In genomic region chr6:160260283-160261119, GRCh38 we compare ENCODE assay signal across 24 cellular contexts. TPM values are rescaled to one million over a fixed set of nuclear protein-coding genes. Genes with fewer than 3 reads are reported as not detected.
DNase-seq lines count a peak whose midpoint lies in the region; ATAC-seq and TF ChIP-seq lines count a peak whose summit lies in the region.
"Had no signal": no experiment of that assay in that cellular context is flagged by ENCODE, and none has a peak within 500 bp of the region (broad histone marks: within the 10 kb centered on the region; RNA-seq: fewer than 3 reads in every experiment).

No MANE protein-coding gene starts in this region.

- ATAC-seq in GM18502 (IDR thresholded peaks at IDR 0.05; ENCODE audit: poor library complexity, unreplicated experiment) = peak; percentile 54
- peak; percentile 51 for ATAC-seq in GM21423 (IDR thresholded peaks at IDR 0.05; ENCODE audit: unreplicated experiment)
- no peak for ATAC-seq in activated CD4-positive, alpha-beta T cell treated with anti-CD3 and anti-CD28 coated beads for 36 hours
- ATAC-seq in HG02870 (IDR thresholded peaks at IDR 0.05; ENCODE audit: unreplicated experiment) = no peak
- ATAC-seq: right cardiac atrium had no signal

- no peaks in the 10 kb centered on the region for H3K27me3 ChIP-seq in PC-9 (ENCODE audit: insufficient read depth, low read depth)

- peak overlapping the region; percentile 40 for H3K4me2 ChIP-seq in PC-9

- peaks cover 6% of the 10 kb centered on the region; the same call in 1 of the 2 replicates for H3F3A ChIP-seq in PC-9 (ENCODE audit: insufficient read depth, low read depth)

- no peaks in the 10 kb centered on the region for H3K79me2 ChIP-seq in PC-9 (ENCODE audit: low read depth)

- H3K9me3 ChIP-seq in PC-9 (ENCODE audit: insufficient read depth, low read depth) = no peaks in the 10 kb centered on the region

- no peaks in the 10 kb centered on the region for H4K20me1 ChIP-seq in PC-9 (ENCODE audit: insufficient read depth)

- no peaks in the 10 kb centered on the region for H3K36me3 Mint-ChIP-seq in mesothelial cell of epicardium
- H3K36me3 Mint-ChIP-seq in activated CD4-positive, alpha-beta T cell treated with anti-CD3 and anti-CD28 coated beads for 36 hours (ENCODE audit: low read depth) = no peaks in the 10 kb centered on the region
- H3K36me3 Mint-ChIP-seq: activated naive CD4-positive, alpha-beta T cell treated with anti-CD3 and anti-CD28 coated beads, Interleukin-2, amount 50 U/mL, for 24 hours; CD8-positive, alpha-beta memory T cell; IgD-negative memory B cell; immature natural killer cell had no signal

- TF ChIP-seq CTCF in PC-9 (conservative IDR thresholded peaks at IDR 0.05) (no peak), mesothelial cell of epicardium (IDR thresholded peaks at IDR 0.05; ENCODE audit: unreplicated experiment) (no peak)

- H3K4me3 Mint-ChIP-seq in mesothelial cell of epicardium = no peak overlapping the region
- H3K4me3 Mint-ChIP-seq in activated CD4-positive, alpha-beta T cell treated with anti-CD3 and anti-CD28 coated beads for 36 hours = no peak overlapping the region
- H3K4me3 Mint-ChIP-seq: activated CD4-positive, alpha-beta T cell treated with anti-CD3 and anti-CD28 coated beads, Interleukin-2, amount 10 ng/mL, durations not matched to agents 24 days and 14 days; activated naive CD4-positive, alpha-beta T cell treated with anti-CD3 and anti-CD28 coated beads, Interleukin-2, amount 50 U/mL, for 24 hours; CD8-positive, alpha-beta memory T cell; dendritic cell treated with granulocyte-macrophage colony-stimulating factor and Interleukin-4, amounts not matched to agents 40 ng/mL and 50 ng/mL, for 4 days; IgD-negative memory B cell; immature natural killer cell had no signal

- H3K9me3 Mint-ChIP-seq in mesothelial cell of epicardium = no peaks in the 10 kb centered on the region
- H3K9me3 Mint-ChIP-seq in activated CD4-positive, alpha-beta T cell treated with anti-CD3 and anti-CD28 coated beads for 36 hours (ENCODE audit: low read depth) = no peaks in the 10 kb centered on the region
- H3K9me3 Mint-ChIP-seq: activated CD4-positive, alpha-beta T cell treated with anti-CD3 and anti-CD28 coated beads, Interleukin-2, amount 10 ng/mL, durations not matched to agents 24 days and 14 days; activated naive CD4-positive, alpha-beta T cell treated with anti-CD3 and anti-CD28 coated beads, Interleukin-2, amount 50 U/mL, for 24 hours; CD8-positive, alpha-beta memory T cell; dendritic cell treated with granulocyte-macrophage colony-stimulating factor and Interleukin-4, amounts not matched to agents 40 ng/mL and 50 ng/mL, for 4 days; IgD-negative memory B cell; immature natural killer cell had no signal

- no peaks in the 10 kb centered on the region for H3K36me3 ChIP-seq in PC-9 (ENCODE audit: low read depth)

- H2AFZ ChIP-seq in PC-9 = no peak overlapping the region

- peaks cover 18% of the 10 kb centered on the region for H3K27me3 Mint-ChIP-seq in mesothelial cell of epicardium (ENCODE audit: low read depth)
- H3K27me3 Mint-ChIP-seq in activated CD4-positive, alpha-beta T cell treated with anti-CD3 and anti-CD28 coated beads for 36 hours = peaks cover 8% of the 10 kb centered on the region
- H3K27me3 Mint-ChIP-seq: activated CD4-positive, alpha-beta T cell treated with anti-CD3 and anti-CD28 coated beads, Interleukin-2, amount 10 ng/mL, durations not matched to agents 24 days and 14 days had no signal

- no peaks in the 10 kb centered on the region for H3K9me2 ChIP-seq in PC-9 (ENCODE audit: insufficient read depth)

- H3K4me1 ChIP-seq in PC-9 (replicated peaks; ENCODE audit: insufficient read depth) = peaks cover 30% of the 10 kb centered on the region

- H3K27ac ChIP-seq in PC-9 = no peak overlapping the region
- H3K27ac ChIP-seq: epithelial cell of prostate, SK-N-MC had no signal

- H3K4me3 ChIP-seq in PC-9 = no peak overlapping the region
- H3K4me3 ChIP-seq: SK-N-MC had no signal

- H3K27ac Mint-ChIP-seq in mesothelial cell of epicardium = no peak overlapping the region
- H3K27ac Mint-ChIP-seq in activated CD4-positive, alpha-beta T cell treated with anti-CD3 and anti-CD28 coated beads for 36 hours = no peak overlapping the region
- H3K27ac Mint-ChIP-seq: activated CD4-positive, alpha-beta T cell treated with anti-CD3 and anti-CD28 coated beads, Interleukin-2, amount 10 ng/mL, durations not matched to agents 24 days and 14 days; activated naive CD4-positive, alpha-beta T cell treated with anti-CD3 and anti-CD28 coated beads, Interleukin-2, amount 50 U/mL, for 24 hours; CD8-positive, alpha-beta memory T cell; dendritic cell treated with granulocyte-macrophage colony-stimulating factor and Interleukin-4, amounts not matched to agents 40 ng/mL and 50 ng/mL, for 4 days; IgD-negative memory B cell; immature natural killer cell had no signal

- H3K4me1 Mint-ChIP-seq in mesothelial cell of epicardium = peaks cover 22% of the 10 kb centered on the region
- H3K4me1 Mint-ChIP-seq in activated CD4-positive, alpha-beta T cell treated with anti-CD3 and anti-CD28 coated beads for 36 hours = no peaks in the 10 kb centered on the region
- H3K4me1 Mint-ChIP-seq: activated CD4-positive, alpha-beta T cell treated with anti-CD3 and anti-CD28 coated beads, Interleukin-2, amount 10 ng/mL, durations not matched to agents 24 days and 14 days; activated naive CD4-positive, alpha-beta T cell treated with anti-CD3 and anti-CD28 coated beads, Interleukin-2, amount 50 U/mL, for 24 hours; immature natural killer cell had no signal

- POLR2A ChIA-PET in PC-9 (lab: Charles Lee; ENCODE audit: unreplicated experiment) = no interaction called here
- POLR2A ChIA-PET in activated CD4-positive, alpha-beta T cell treated with anti-CD3 and anti-CD28 coated beads for 36 hours (lab: Charles Lee) = no interaction called here

- DNase-seq in PC-9 (no peak), midbrain (lab: John Stamatoyannopoulos, UW) (peak; percentile 6), mesenteric fat pad (ENCODE audit: low spot score) (no peak), mesothelial cell of epicardium (ENCODE audit: low spot score in 2 of 2, unreplicated experiment in 2 of 2) (no peak)
- no peak for DNase-seq in activated CD4-positive, alpha-beta T cell treated with anti-CD3 and anti-CD28 coated beads for 36 hours
- DNase-seq: activated CD4-positive, alpha-beta T cell treated with anti-CD3 and anti-CD28 coated beads, Interleukin-2, amount 10 ng/mL, durations not matched to agents 24 days and 14 days; activated T-cell treated with anti-CD3 and anti-CD28 coated beads, Interleukin-2, amount 50 U/mL, for 1 hour; CD8-positive, alpha-beta memory T cell; GF-D8; glutamatergic neuron; immature natural killer cell; NCI-H2107; NCI-H526 treated with DMSO at 0.1 percent for 48 hours; OCI-M1; right cardiac atrium; stimulated activated CD4-positive, alpha-beta T cell treated with anti-CD3 and anti-CD28 coated beads, Interleukin-2, amount 100 ng/mL, for 24 hours had no signal

- intact Hi-C loops in PC-9 (cut with micrococcal nuclease; ENCODE audit: unreplicated experiment) = no loop called here
- intact Hi-C loops in activated CD4-positive, alpha-beta T cell treated with anti-CD3 and anti-CD28 coated beads for 36 hours (cut with DNase I, micrococcal nuclease) = no loop called here

- no TSS peak for BruUV-seq in PC-9 (replicated peaks; lab: Mats Ljungman, UMichigan)

- CTCF ChIA-PET in PC-9 (lab: Charles Lee) = no interaction called here
- CTCF ChIA-PET in activated CD4-positive, alpha-beta T cell treated with anti-CD3 and anti-CD28 coated beads for 36 hours (lab: Charles Lee) = no interaction called here

RNA-seq across cellular contexts. Expression of gene SLC22A2, which starts 1.9 kb away (rescaled TPM):
- total RNA-seq in PC-9 (2021) (not detected in 2 replicates), mesenteric fat pad (not detected), mesothelial cell of epicardium (0.07 TPM in 1 of 3 replicates, not detected in the others)
- total RNA-seq in activated CD4-positive, alpha-beta T cell treated with anti-CD3 and anti-CD28 coated beads for 36 hours = not detected
- total RNA-seq: activated CD4-positive, alpha-beta T cell treated with anti-CD3 and anti-CD28 coated beads, Interleukin-2, amount 10 ng/mL, durations not matched to agents 24 days and 14 days; CD8-positive, alpha-beta memory T cell; right cardiac atrium had no signal

Comparison
In these comparisons a context has a peak if more than half of its experiments do, and no peak if none do; other contexts are left out.
1. ATAC-seq: peak in GM18502 (single experiment) and GM21423 (single experiment); none in activated CD4-positive, alpha-beta T cell treated with anti-CD3 and anti-CD28 coated beads for 36 hours (single experiment) and HG02870 (single experiment).